In genomic region chr1:14907416-14907815, GRCh38 we compare ENCODE assay signal across 19 cellular contexts.
"Had no signal": no experiment of that assay in that cellular context is flagged by ENCODE, and none has a peak within 500 bp of the region (broad histone marks: within the 10 kb centered on the region; RNA-seq: fewer than 3 reads in every experiment).

No MANE protein-coding gene starts in this region.

- H3K27ac Mint-ChIP-seq: activated B cell treated with CpG ODN at 0.5 μM for 24 hours; activated CD8-positive, alpha-beta T cell treated with anti-CD3 and anti-CD28 coated beads, Interleukin-2, amount 10 ng/mL, durations not matched to agents 7 days and 5 days; activated naive CD4-positive, alpha-beta T cell treated with anti-CD3 and anti-CD28 coated beads for 36 hours; T-helper 2 cell treated with Interferon-gamma antibody and Interleukin-4, amounts not matched to agents 5 μg/mL and 100 μg/mL, for 36 hours had no signal

- H3K9me3 Mint-ChIP-seq: activated B cell treated with CpG ODN at 0.5 μM for 24 hours; activated naive CD4-positive, alpha-beta T cell treated with anti-CD3 and anti-CD28 coated beads for 36 hours; activated T-cell treated with anti-CD3 and anti-CD28 coated beads, Interleukin-2, amount 50 U/mL, for 4 hours; neural crest cell; T-helper 2 cell treated with Interferon-gamma antibody and Interleukin-4, amounts not matched to agents 5 μg/mL and 100 μg/mL, for 36 hours had no signal

- H3K4me1 Mint-ChIP-seq: activated B cell treated with CpG ODN at 0.5 μM for 24 hours had no signal

- DNase-seq: activated B cell treated with CpG ODN at 0.5 μM for 24 hours; activated CD4-positive, alpha-beta T cell treated with anti-CD3 and anti-CD28 coated beads for 48 hours; activated CD8-positive, alpha-beta T cell treated with anti-CD3 and anti-CD28 coated beads, Interleukin-2, amount 10 ng/mL, durations not matched to agents 7 days and 5 days; activated naive CD4-positive, alpha-beta T cell treated with anti-CD3 and anti-CD28 coated beads for 36 hours; activated T-cell treated with anti-CD3 and anti-CD28 coated beads, Interleukin-2, amount 50 U/mL, for 4 hours; anterior cingulate cortex; cerebellar nuclear complex; cortex of kidney; foreskin fibroblast; glutamatergic neuron; kidney; stimulated activated CD4-positive, alpha-beta T cell treated with anti-CD3 and anti-CD28 coated beads, Interleukin-12 subunit alpha, Interleukin-12 subunit beta, amount 100 ng/mL, for 4 hours; stimulated activated CD4-positive, alpha-beta T cell treated with anti-CD3 and anti-CD28 coated beads, Interleukin-1b, Interleukin-23, amount 100 ng/mL, for 48 hours; stimulated activated CD8-positive, alpha-beta memory T cell treated with anti-CD3 and anti-CD28 coated beads, Interleukin-4, amount 100 ng/mL, for 48 hours; stimulated activated naive CD4-positive, alpha-beta T cell treated with Interleukin-2 at 50 U/mL for 16 hours; thyroid gland had no signal

- ATAC-seq: activated CD8-positive, alpha-beta T cell treated with anti-CD3 and anti-CD28 coated beads, Interleukin-2, amount 10 ng/mL, durations not matched to agents 7 days and 5 days; activated T-cell treated with anti-CD3 and anti-CD28 coated beads, Interleukin-2, amount 50 U/mL, for 4 hours; left lobe of liver had no signal

- H3K27ac ChIP-seq: thyroid gland had no signal

- H3K4me3 Mint-ChIP-seq: activated B cell treated with CpG ODN at 0.5 μM for 24 hours; activated CD8-positive, alpha-beta T cell treated with anti-CD3 and anti-CD28 coated beads, Interleukin-2, amount 10 ng/mL, durations not matched to agents 7 days and 5 days; activated naive CD4-positive, alpha-beta T cell treated with anti-CD3 and anti-CD28 coated beads for 36 hours; activated T-cell treated with anti-CD3 and anti-CD28 coated beads, Interleukin-2, amount 50 U/mL, for 4 hours; neural crest cell; T-helper 2 cell treated with Interferon-gamma antibody and Interleukin-4, amounts not matched to agents 5 μg/mL and 100 μg/mL, for 36 hours had no signal
